ENCODE assay signal across 1 cellular context in genomic region chr20:22775671-22776139, GRCh38.
TF ChIP-seq lines count a peak whose summit lies in the region.

No MANE protein-coding gene starts in this region.

TF ChIP-seq in HCT116, 20 proteins besides CTCF, POLR2A, EP300 and RAD21 (continued from another document):
- TF ChIP-seq REST (IDR thresholded peaks at IDR 0.05; ENCODE audit: low read depth) (no peak), FOSL1 (IDR thresholded peaks at IDR 0.05; ENCODE audit: low read depth) (peak; percentile 71; the same call in 1 of the 2 replicates), SIN3A (IDR thresholded peaks at IDR 0.05; ENCODE audit: low read depth) (no peak), SP1 (IDR thresholded peaks at IDR 0.05; ENCODE audit: low read depth) (0 out of 2 replicates have a peak, but pooled peaks have one; percentile 14), MAX (IDR thresholded peaks at IDR 0.05) (no peak), EGR1 (IDR thresholded peaks at IDR 0.05; ENCODE audit: low read depth) (no peak), EZH2phosphoT487 (IDR thresholded peaks at IDR 0.05; ENCODE audit: borderline replicate concordance) (no peak)
- TF ChIP-seq, protein P1, sequence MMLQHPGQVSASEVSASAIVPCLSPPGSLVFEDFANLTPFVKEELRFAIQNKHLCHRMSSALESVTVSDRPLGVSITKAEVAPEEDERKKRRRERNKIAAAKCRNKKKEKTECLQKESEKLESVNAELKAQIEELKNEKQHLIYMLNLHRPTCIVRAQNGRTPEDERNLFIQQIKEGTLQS (IDR thresholded peaks at IDR 0.05), result no peak
TF ChIP-seq in HCT116: peak in this region for 5.
